1 cellular context compared by ENCODE assay signal in genomic region chr9:91395106-91395552, GRCh38.
TF ChIP-seq lines count a peak whose summit lies in the region.

No MANE protein-coding gene starts in this region.

TF ChIP-seq in HepG2, 621 proteins besides CTCF, POLR2A, EP300 and RAD21 (continued from another document and continues in another):
- TF ChIP-seq ZNF780A (CRISPR knock-in tag; IDR thresholded peaks at IDR 0.05): no peak
- no peak for TF ChIP-seq CHCHD3 (CRISPR knock-in tag; IDR thresholded peaks at IDR 0.05)
- TF ChIP-seq PHF8 (CRISPR knock-in tag; IDR thresholded peaks at IDR 0.05): no peak
- no peak for TF ChIP-seq SNAPC4 (CRISPR knock-in tag; IDR thresholded peaks at IDR 0.05)
- no peak for TF ChIP-seq ZNF446 (CRISPR knock-in tag; IDR thresholded peaks at IDR 0.05)
- no peak for TF ChIP-seq ZNF275 (CRISPR knock-in tag; IDR thresholded peaks at IDR 0.05; ENCODE audit: borderline replicate concordance)
- TF ChIP-seq ZFP41 (CRISPR knock-in tag; IDR thresholded peaks at IDR 0.05; ENCODE audit: borderline replicate concordance): no peak
- TF ChIP-seq, protein P1, sequence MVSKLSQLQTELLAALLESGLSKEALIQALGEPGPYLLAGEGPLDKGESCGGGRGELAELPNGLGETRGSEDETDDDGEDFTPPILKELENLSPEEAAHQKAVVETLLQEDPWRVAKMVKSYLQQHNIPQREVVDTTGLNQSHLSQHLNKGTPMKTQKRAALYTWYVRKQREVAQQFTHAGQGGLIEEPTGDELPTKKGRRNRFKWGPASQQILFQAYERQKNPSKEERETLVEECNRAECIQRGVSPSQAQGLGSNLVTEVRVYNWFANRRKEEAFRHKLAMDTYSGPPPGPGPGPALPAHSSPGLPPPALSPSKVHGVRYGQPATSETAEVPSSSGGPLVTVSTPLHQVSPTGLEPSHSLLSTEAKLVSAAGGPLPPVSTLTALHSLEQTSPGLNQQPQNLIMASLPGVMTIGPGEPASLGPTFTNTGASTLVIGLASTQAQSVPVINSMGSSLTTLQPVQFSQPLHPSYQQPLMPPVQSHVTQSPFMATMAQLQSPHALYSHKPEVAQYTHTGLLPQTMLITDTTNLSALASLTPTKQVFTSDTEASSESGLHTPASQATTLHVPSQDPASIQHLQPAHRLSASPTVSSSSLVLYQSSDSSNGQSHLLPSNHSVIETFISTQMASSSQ (IDR thresholded peaks at IDR 0.05; ENCODE audit: low read depth): peak; percentile 39; the same call in 1 of the 2 replicates
- TF ChIP-seq, protein P1 (CRISPR knock-in tag; IDR thresholded peaks at IDR 0.05; ENCODE audit: borderline replicate concordance): peak; percentile 56; the same call in 1 of the 2 replicates
- TF ChIP-seq ZMYM2 (CRISPR knock-in tag; IDR thresholded peaks at IDR 0.05): 0 out of 2 replicates have a peak, but pooled peaks have one; percentile 34
- TF ChIP-seq, protein P2, sequence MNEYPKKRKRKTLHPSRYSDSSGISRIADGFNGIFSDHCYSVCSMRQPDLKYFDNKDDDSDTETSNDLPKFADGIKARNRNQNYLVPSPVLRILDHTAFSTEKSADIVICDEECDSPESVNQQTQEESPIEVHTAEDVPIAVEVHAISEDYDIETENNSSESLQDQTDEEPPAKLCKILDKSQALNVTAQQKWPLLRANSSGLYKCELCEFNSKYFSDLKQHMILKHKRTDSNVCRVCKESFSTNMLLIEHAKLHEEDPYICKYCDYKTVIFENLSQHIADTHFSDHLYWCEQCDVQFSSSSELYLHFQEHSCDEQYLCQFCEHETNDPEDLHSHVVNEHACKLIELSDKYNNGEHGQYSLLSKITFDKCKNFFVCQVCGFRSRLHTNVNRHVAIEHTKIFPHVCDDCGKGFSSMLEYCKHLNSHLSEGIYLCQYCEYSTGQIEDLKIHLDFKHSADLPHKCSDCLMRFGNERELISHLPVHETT (CRISPR knock-in tag; conservative IDR thresholded peaks at IDR 0.05): peak; percentile 57; the same call in 1 of the 2 replicates
- TF ChIP-seq ZKSCAN1 (IDR thresholded peaks at IDR 0.05; ENCODE audit: low read length): no peak
- peak; percentile 88 for TF ChIP-seq ZNF644 (CRISPR knock-in tag; IDR thresholded peaks at IDR 0.05; ENCODE audit: low read depth)
- no peak for TF ChIP-seq ZFP36L2 (CRISPR knock-in tag; IDR thresholded peaks at IDR 0.05)
- TF ChIP-seq SKIL (CRISPR knock-in tag; IDR thresholded peaks at IDR 0.05; ENCODE audit: borderline replicate concordance): peak; percentile 92
- TF ChIP-seq ZNF678 (CRISPR knock-in tag; IDR thresholded peaks at IDR 0.05): no peak
- TF ChIP-seq IKZF4 (CRISPR knock-in tag; IDR thresholded peaks at IDR 0.05; ENCODE audit: borderline replicate concordance, low read depth, not compliant biosample characterization): no peak
- no peak for TF ChIP-seq ZNF800 (CRISPR knock-in tag; IDR thresholded peaks at IDR 0.05)
- TF ChIP-seq MXD1 (CRISPR knock-in tag; IDR thresholded peaks at IDR 0.05): no peak
- TF ChIP-seq NFE2L2 (IDR thresholded peaks at IDR 0.05; ENCODE audit: low read length): no peak
- no peak for TF ChIP-seq E2F5 (CRISPR knock-in tag; conservative IDR thresholded peaks at IDR 0.05)
- TF ChIP-seq ZNF367 (CRISPR knock-in tag; IDR thresholded peaks at IDR 0.05; ENCODE audit: borderline replicate concordance): no peak
- TF ChIP-seq WIZ (CRISPR knock-in tag; IDR thresholded peaks at IDR 0.05): no peak
- TF ChIP-seq MATR3 (CRISPR knock-in tag; IDR thresholded peaks at IDR 0.05): no peak
- no peak for TF ChIP-seq BRF2 (CRISPR knock-in tag; IDR thresholded peaks at IDR 0.05)
- no peak for TF ChIP-seq ZNF782 (CRISPR knock-in tag; IDR thresholded peaks at IDR 0.05; ENCODE audit: borderline replicate concordance)
- peak; percentile 68; the same call in 1 of the 2 replicates for TF ChIP-seq CBX5 (CRISPR knock-in tag; IDR thresholded peaks at IDR 0.05; ENCODE audit: borderline replicate concordance)
- TF ChIP-seq HCFC1 (IDR thresholded peaks at IDR 0.05; ENCODE audit: low read depth, low read length): no peak
- no peak for TF ChIP-seq ZNF768 (CRISPR knock-in tag; IDR thresholded peaks at IDR 0.05)
- TF ChIP-seq ZNF121 (CRISPR knock-in tag; IDR thresholded peaks at IDR 0.05): no peak
- TF ChIP-seq ZFP36 (IDR thresholded peaks at IDR 0.05; ENCODE audit: borderline replicate concordance, low read depth, low read length, partially characterized antibody): no peak
- peak; percentile 72 for TF ChIP-seq ZNF503 (CRISPR knock-in tag; IDR thresholded peaks at IDR 0.05)
- peak; percentile 71; the same call in 1 of the 2 replicates for TF ChIP-seq ZNF12 (CRISPR knock-in tag; IDR thresholded peaks at IDR 0.05)
- TF ChIP-seq ZNF615 (CRISPR knock-in tag; IDR thresholded peaks at IDR 0.05; ENCODE audit: borderline replicate concordance): no peak
- TF ChIP-seq NFYC (CRISPR knock-in tag; IDR thresholded peaks at IDR 0.05): peak; percentile 56; the same call in 1 of the 2 replicates
- peak in 1 of 2 experiments; percentile 93; a peak in 2 of 4 replicates for TF ChIP-seq KLF16 (CRISPR knock-in tag; IDR thresholded peaks at IDR 0.05)
- peak; percentile 92; the same call in 1 of the 2 replicates for TF ChIP-seq ZNF331 (CRISPR knock-in tag; IDR thresholded peaks at IDR 0.05)
